11 cellular contexts compared by ENCODE assay signal in the genomic region with DNA sequence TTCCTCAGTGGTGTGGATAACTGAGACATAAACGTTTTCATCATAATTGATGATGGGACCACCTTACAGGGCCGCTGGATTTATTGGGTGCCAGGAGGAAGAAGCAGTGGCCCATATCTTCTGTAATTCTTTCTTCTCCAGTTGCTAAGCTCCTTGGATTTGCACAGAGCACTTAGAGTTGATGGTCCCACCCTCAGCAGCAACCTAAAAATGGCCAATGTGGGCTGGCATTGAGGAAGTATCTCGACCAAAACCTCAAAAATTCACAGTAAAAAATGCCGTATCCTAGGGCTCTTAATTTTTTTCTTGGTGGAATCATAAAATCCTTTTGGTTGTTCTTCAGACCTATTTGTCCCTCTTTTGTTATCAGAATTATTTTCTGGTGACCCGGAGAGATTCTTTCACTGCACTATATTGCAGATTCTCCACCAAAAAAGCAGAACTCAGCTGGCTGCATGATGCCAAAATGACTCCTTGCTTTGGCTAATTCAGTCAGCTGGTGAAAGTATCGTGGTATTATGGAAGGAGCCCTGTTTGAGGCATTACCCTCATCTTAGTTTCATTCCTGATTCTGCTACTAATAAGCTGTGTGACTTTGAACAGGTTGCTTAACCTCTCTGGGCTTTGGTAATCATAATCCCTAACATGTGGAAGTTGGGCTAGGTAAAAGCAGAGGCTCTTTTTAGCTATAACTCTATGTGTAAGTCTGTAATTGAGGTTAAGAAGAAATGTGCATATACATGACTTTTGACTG. TPM values are rescaled to one million over a fixed set of nuclear protein-coding genes. Genes with fewer than 3 reads are reported as not detected.
A peak's percentile ranks its signal among the peaks of the same experiment; 100 is the strongest.
DNase-seq lines count a peak whose midpoint lies in the region; ATAC-seq and TF ChIP-seq lines count a peak whose summit lies in the region.
"Had no signal": no experiment of that assay in that cellular context is flagged by ENCODE, and none has a peak within 500 bp of the region (broad histone marks: within the 10 kb centered on the region; RNA-seq: fewer than 3 reads in every experiment).

No MANE protein-coding gene starts in this region.

- H3K9me3 ChIP-seq in AG04450 (ENCODE audit: control insufficient read depth, insufficient read depth, low read length) (no peaks in the 10 kb centered on the region), neural progenitor cell (ENCODE audit: low read depth) (no peaks in the 10 kb centered on the region)

- H3K36me3 Mint-ChIP-seq in neural progenitor cell = peaks cover 6% of the 10 kb centered on the region
- H3K36me3 Mint-ChIP-seq: CD4-positive, alpha-beta memory T cell had no signal

- H3K4me1 Mint-ChIP-seq in neural progenitor cell = peaks cover 89% of the 10 kb centered on the region
- H3K4me1 Mint-ChIP-seq: CD4-positive, alpha-beta memory T cell had no signal

- H3F3A ChIP-seq in neural progenitor cell (ENCODE audit: low read depth) = peaks cover 52% of the 10 kb centered on the region

- no peak overlapping the region for H3K27ac Mint-ChIP-seq in neural progenitor cell
- H3K27ac Mint-ChIP-seq: CD4-positive, alpha-beta memory T cell; T-helper 1 cell treated with Interleukin-12 subunit alpha and Interleukin-12 subunit beta and Interleukin-4 antibody, amounts not matched to agents 30 μg/mL and 1 μg/mL, for 36 hours had no signal

- H3K4me2 ChIP-seq in neural progenitor cell = peak overlapping the region; percentile 5

- no peak overlapping the region for H2AFZ ChIP-seq in neural progenitor cell (replicated peaks)

- H3K27ac ChIP-seq in AG04450 (ENCODE audit: low read depth, low read length) = peak overlapping the region; percentile 53
- no peak overlapping the region for H3K27ac ChIP-seq in neural progenitor cell

- no peaks in the 10 kb centered on the region for H3K36me3 ChIP-seq in neural progenitor cell

- H3K79me2 ChIP-seq in neural progenitor cell (ENCODE audit: low read depth) = peaks cover 94% of the 10 kb centered on the region

- no peak overlapping the region for H3K4me3 ChIP-seq in AG04450 (ENCODE audit: low read depth, low read length)
- H3K4me3 ChIP-seq in neural progenitor cell = no peak overlapping the region

- H3K9me3 Mint-ChIP-seq in neural progenitor cell = no peaks in the 10 kb centered on the region
- H3K9me3 Mint-ChIP-seq: T-helper 1 cell treated with Interleukin-12 subunit alpha and Interleukin-12 subunit beta and Interleukin-4 antibody, amounts not matched to agents 30 μg/mL and 1 μg/mL, for 36 hours had no signal

- H4K20me1 ChIP-seq in neural progenitor cell (ENCODE audit: low read depth) = peaks cover 41% of the 10 kb centered on the region

- no peak overlapping the region for H3K9ac ChIP-seq in neural progenitor cell

- POLR2A ChIA-PET in AG04450 (lab: Yijun Ruan, JAX) = interaction anchor here (0.6 to 3.6 kb wide), 5 partner anchors 8 to 54 kb away, joined by 3 to 65 read pairs (median 4); no protein-coding TSS in a partner anchor

- H3K27me3 ChIP-seq in AG04450 (ENCODE audit: control insufficient read depth, insufficient read depth, low read length) (no peaks in the 10 kb centered on the region), neural progenitor cell (no peaks in the 10 kb centered on the region)

- H3K4me1 ChIP-seq in neural progenitor cell = peaks cover 87% of the 10 kb centered on the region

- CTCF ChIA-PET in AG04450 (lab: Charles Lee) = interaction anchor here (0.5 to 5.5 kb wide), 12 partner anchors 11 to 100 kb away, joined by 3 to 56 read pairs (median 5); a partner anchor contains a TSS

- ATAC-seq in HG03378 (IDR thresholded peaks at IDR 0.05; ENCODE audit: unreplicated experiment) (no peak), omental fat pad (ENCODE audit: low FRiP score) (no peak), HG03045 (IDR thresholded peaks at IDR 0.05; ENCODE audit: unreplicated experiment) (no peak)

- no peaks in the 10 kb centered on the region for H3K27me3 Mint-ChIP-seq in neural progenitor cell (ENCODE audit: insufficient read depth, low read depth)

- DNase-seq in AG04450 (ENCODE audit: low read depth, low spot score) = no peak
- peak; percentile 65 for DNase-seq in M059J (ENCODE audit: low read depth)
- DNase-seq in dedifferentiated amniotic fluid mesenchymal stem cell (ENCODE audit: extremely low spot score) = peak; percentile 27
- DNase-seq in neural progenitor cell (ENCODE audit: low spot score) = no peak
- no peak for DNase-seq in omental fat pad (ENCODE audit: low spot score)
- DNase-seq in NCI-H1048 (lab: John Stamatoyannopoulos, UW) = no peak
- DNase-seq: CD4-positive, alpha-beta memory T cell; foreskin fibroblast had no signal

- H3K4me3 Mint-ChIP-seq in neural progenitor cell = peak overlapping the region; percentile 4
- H3K4me3 Mint-ChIP-seq: CD4-positive, alpha-beta memory T cell; T-helper 1 cell treated with Interleukin-12 subunit alpha and Interleukin-12 subunit beta and Interleukin-4 antibody, amounts not matched to agents 30 μg/mL and 1 μg/mL, for 36 hours had no signal

- TF ChIP-seq CTCF in AG04450 (IDR thresholded peaks at IDR 0.05; ENCODE audit: low read depth, low read length) (no peak), neural progenitor cell (IDR thresholded peaks at IDR 0.05) (no peak), omental fat pad (IDR thresholded peaks at IDR 0.05) (no peak)

RNA-seq across cellular contexts. Expression of a gene that starts 27.6 kb away (rescaled TPM):
- 42.3 and 53.7 TPM in 2 replicates for polyA plus RNA-seq in AG04450 (2011; rRNA removed)
- 96.0 and 123 TPM in 2 replicates for polyA minus RNA-seq in AG04450 (2011; rRNA and poly(A)+ RNA removed)
- 58.6 and 103 TPM in 2 replicates for total RNA-seq in M059J (2014; rRNA removed; shearing (Covaris generic))
- total RNA-seq in neural progenitor cell (ENCODE audit: low replicate concordance) (39.5 and 70.7 TPM in 2 replicates), omental fat pad (10 to 100 TPM; 47.2 to 81.6 (median 61.6) TPM)
- total RNA-seq: CD4-positive, alpha-beta memory T cell had no signal
- polyA plus RNA-seq: CD4-positive, alpha-beta memory T cell had no signal

Comparison
In these comparisons a context has a peak if more than half of its experiments do, and no peak if none do; other contexts are left out.
1. DNase-seq: peak in M059J (single experiment) and dedifferentiated amniotic fluid mesenchymal stem cell (single experiment); none in AG04450 (single experiment), neural progenitor cell (single experiment), omental fat pad (single experiment) and NCI-H1048 (single experiment).